In genomic region chr1:221823149-221823548, GRCh38 we compare ENCODE assay signal across 9 cellular contexts.
A peak's percentile ranks its signal among the peaks of the same experiment; 100 is the strongest.
DNase-seq lines count a peak whose midpoint lies in the region; ATAC-seq, FAIRE-seq and TF ChIP-seq lines count a peak whose summit lies in the region.
"Had no signal": no experiment of that assay in that cellular context is flagged by ENCODE, and none has a peak within 500 bp of the region (broad histone marks: within the 10 kb centered on the region; RNA-seq: fewer than 3 reads in every experiment).

No MANE protein-coding gene starts in this region.

- FAIRE-seq in GM12891 (lab: Jason Lieb, UNC): peak; percentile 68

- ATAC-seq in GM19328 (IDR thresholded peaks at IDR 0.05; ENCODE audit: unreplicated experiment): peak; percentile 77
- peak; percentile 69 for ATAC-seq in HG02759 (IDR thresholded peaks at IDR 0.05; ENCODE audit: unreplicated experiment)
- ATAC-seq in HG03442 (IDR thresholded peaks at IDR 0.05; ENCODE audit: unreplicated experiment): peak; percentile 74

- DNase-seq in GM12891 (ENCODE audit: insufficient read length, low spot score): no peak
- DNase-seq in stimulated activated CD4-positive, alpha-beta T cell treated with anti-CD3 and anti-CD28 coated beads, Interleukin-2, amount 100 ng/mL, for 24 hours: no peak
- DNase-seq in NCI-H2107 treated with DMSO at 0.1 percent for 48 hours (lab: John Stamatoyannopoulos, UW; ENCODE audit: unreplicated experiment): no peak
- DNase-seq in NCI-H2107 (lab: John Stamatoyannopoulos, UW): no peak
- no peak for DNase-seq in foreskin melanocyte
- DNase-seq: EL had no signal

- no peak for TF ChIP-seq POLR2A in GM12891 (IDR thresholded peaks at IDR 0.05; ENCODE audit: low read depth, low read length)

TF ChIP-seq in GM12891, 5 proteins besides CTCF, POLR2A, EP300 and RAD21:
- TF ChIP-seq SPI1 (IDR thresholded peaks at IDR 0.05; ENCODE audit: low read depth, low read length): no peak
- TF ChIP-seq POU2F2 (IDR thresholded peaks at IDR 0.05; ENCODE audit: low read depth, low read length): peak; percentile 90; the same call in 1 of the 2 replicates
- no peak for TF ChIP-seq POLR2AphosphoS5 (IDR thresholded peaks at IDR 0.05; ENCODE audit: low read depth, low read length)
- TF ChIP-seq PAX5 (IDR thresholded peaks at IDR 0.05; ENCODE audit: insufficient read depth, low read length, severe bottlenecking): no peak
- no peak for TF ChIP-seq TAF1 (IDR thresholded peaks at IDR 0.05; ENCODE audit: low read depth, low read length)
